In genomic region chr6:79269877-79270276, GRCh38 we compare ENCODE assay signal across 11 cellular contexts. TPM values are rescaled to one million over a fixed set of nuclear protein-coding genes. Genes with fewer than 3 reads are reported as not detected.
DNase-seq lines count a peak whose midpoint lies in the region; ATAC-seq and TF ChIP-seq lines count a peak whose summit lies in the region.
"Had no signal": no experiment of that assay in that cellular context is flagged by ENCODE, and none has a peak within 500 bp of the region (broad histone marks: within the 10 kb centered on the region; RNA-seq: fewer than 3 reads in every experiment).

No MANE protein-coding gene starts in this region.

- no peak for ATAC-seq in HG03045 (IDR thresholded peaks at IDR 0.05; ENCODE audit: unreplicated experiment)
- no peak for ATAC-seq in HG03025 (IDR thresholded peaks at IDR 0.05; ENCODE audit: low FRiP score, unreplicated experiment)

- no peaks in the 10 kb centered on the region for H3K36me3 Mint-ChIP-seq in osteocyte (ENCODE audit: unreplicated experiment)

- peak overlapping the region; percentile 89 for H3K27ac Mint-ChIP-seq in osteocyte (ENCODE audit: unreplicated experiment)

- peak overlapping the region; percentile 2 for H3K4me3 Mint-ChIP-seq in osteocyte (ENCODE audit: unreplicated experiment)

- H3K9me3 Mint-ChIP-seq in osteocyte (ENCODE audit: unreplicated experiment), result no peaks in the 10 kb centered on the region

- peaks cover 17% of the 10 kb centered on the region for H3K27me3 Mint-ChIP-seq in osteocyte (ENCODE audit: unreplicated experiment)

- DNase-seq in GF-D8 (lab: John Stamatoyannopoulos, UW) (peak; percentile 54), SKM-1 (lab: John Stamatoyannopoulos, UW; ENCODE audit: unreplicated experiment) (peak; percentile 31), fibroblast of the aortic adventitia (ENCODE audit: low read depth) (peak; percentile 71), osteocyte (ENCODE audit: extremely low spot score, unreplicated experiment) (no peak), NCI-H526 (lab: John Stamatoyannopoulos, UW) (no peak)
- no peak for DNase-seq in activated T-cell treated with anti-CD3 and anti-CD28 coated beads, Interleukin-2, amount 50 U/mL, for 48 hours
- DNase-seq: amygdala; right lobe of liver; stimulated activated naive CD4-positive, alpha-beta T cell treated with Interleukin-2 at 50 U/mL for 16 hours had no signal

- no peak overlapping the region for H3K4me3 ChIP-seq in fibroblast of the aortic adventitia (ENCODE audit: low read depth, low read length)
- H3K4me3 ChIP-seq: right lobe of liver had no signal

- H3K4me1 Mint-ChIP-seq in osteocyte (ENCODE audit: unreplicated experiment), result peaks cover 13% of the 10 kb centered on the region

- no peak for TF ChIP-seq CTCF in fibroblast of the aortic adventitia (IDR thresholded peaks at IDR 0.05; ENCODE audit: insufficient read depth, low read length)
- no peak for TF ChIP-seq CTCF in osteocyte (IDR thresholded peaks at IDR 0.05)

RNA-seq across cellular contexts. Expression of gene HMGN3, which starts 35.4 kb away (rescaled TPM):
- total RNA-seq in fibroblast of the aortic adventitia (ENCODE audit: low replicate concordance) (42.3 and 74.4 TPM in 2 replicates), osteocyte (50.1 and 55.0 TPM in 2 replicates)

Comparison
In these comparisons a context has a peak if more than half of its experiments do, and no peak if none do; other contexts are left out.
1. DNase-seq: peak in GF-D8 (single experiment), SKM-1 (single experiment) and fibroblast of the aortic adventitia (single experiment); none in osteocyte (single experiment), activated T-cell treated with anti-CD3 and anti-CD28 coated beads, Interleukin-2, amount 50 U/mL, for 48 hours (0 of 2) and NCI-H526 (0 of 2).